Comparison of ENCODE assay signal across 8 cellular contexts in the genomic region with DNA sequence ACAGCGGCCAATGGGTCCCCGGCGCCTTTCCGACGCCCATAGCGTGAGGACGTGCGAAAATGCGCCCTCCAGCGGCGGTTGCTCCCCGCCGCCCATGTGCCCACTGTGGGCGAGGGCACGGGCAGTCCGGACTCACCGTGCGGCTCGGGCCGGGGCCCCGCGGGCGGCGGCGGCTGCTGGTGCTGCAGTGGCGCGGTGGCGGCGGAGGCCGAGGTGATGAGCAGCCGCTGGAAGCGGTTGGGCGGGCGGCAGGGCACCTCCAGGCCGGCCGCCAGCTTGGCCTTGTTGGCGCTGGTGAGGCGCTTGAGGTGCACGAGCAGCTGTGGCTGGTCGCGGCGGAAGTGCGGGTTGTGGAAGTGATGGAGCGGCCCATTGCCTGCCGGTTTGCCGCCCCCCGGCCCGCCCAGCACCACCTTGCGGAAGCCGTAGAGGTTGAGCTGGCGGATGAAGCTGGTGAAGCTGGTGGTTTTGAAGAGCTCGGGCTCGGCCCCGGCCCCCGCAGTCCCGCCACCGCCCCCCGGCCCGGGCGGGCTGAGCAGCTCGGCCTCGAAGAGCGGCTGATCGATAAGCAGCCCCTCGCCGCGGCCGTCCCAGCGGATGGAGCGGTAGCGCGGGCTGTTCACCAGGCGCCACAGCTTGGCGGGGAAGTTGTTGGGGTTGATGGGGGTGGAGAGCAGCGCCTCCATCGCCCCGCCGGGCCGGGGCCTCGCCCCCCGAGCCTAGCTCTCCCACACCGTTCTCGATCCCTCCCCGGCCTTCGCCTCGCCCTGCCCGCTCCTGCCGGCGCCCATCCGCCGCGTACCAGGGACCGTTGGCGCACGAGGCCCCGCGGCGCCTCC. TPM values are rescaled to one million over a fixed set of nuclear protein-coding genes. Genes with fewer than 3 reads are reported as not detected.
DNase-seq lines count a peak whose midpoint lies in the region; ATAC-seq and TF ChIP-seq lines count a peak whose summit lies in the region.

A gene with protein sequence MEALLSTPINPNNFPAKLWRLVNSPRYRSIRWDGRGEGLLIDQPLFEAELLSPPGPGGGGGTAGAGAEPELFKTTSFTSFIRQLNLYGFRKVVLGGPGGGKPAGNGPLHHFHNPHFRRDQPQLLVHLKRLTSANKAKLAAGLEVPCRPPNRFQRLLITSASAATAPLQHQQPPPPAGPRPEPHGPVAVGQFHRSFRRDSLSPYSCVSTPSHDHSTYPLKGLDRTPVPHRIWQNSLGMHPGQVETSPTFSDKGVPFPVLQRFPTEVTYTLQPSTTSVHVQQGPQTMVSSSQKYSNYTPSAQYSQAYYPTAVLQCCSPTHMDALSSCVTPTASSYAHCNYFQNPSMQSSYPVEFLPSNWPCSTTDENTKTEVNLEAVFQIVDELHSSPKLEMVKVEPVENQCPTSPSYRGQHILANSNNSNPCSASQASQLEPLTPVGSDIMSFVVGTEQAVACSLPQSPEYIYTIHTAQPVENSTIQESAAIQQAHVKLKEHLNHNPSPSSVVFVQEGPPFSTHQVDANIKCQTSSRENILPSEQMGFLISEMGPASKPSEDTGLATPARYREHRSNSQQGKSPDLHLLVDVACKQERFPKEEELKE (minus strand): TSS at position 820 of the 839 bp plus-strand sequence. CDS start 134 bp downstream, at position 686.

- H3K9me3 Mint-ChIP-seq in glutamatergic neuron (ENCODE audit: unreplicated experiment): peaks cover 3% of the 10 kb centered on the region

- H3K27me3 Mint-ChIP-seq in glutamatergic neuron (ENCODE audit: unreplicated experiment): no peaks in the 10 kb centered on the region

- peaks cover 7% of the 10 kb centered on the region for H3K36me3 Mint-ChIP-seq in glutamatergic neuron (ENCODE audit: unreplicated experiment)

- DNase-seq in activated CD8-positive, alpha-beta memory T cell treated with anti-CD3 and anti-CD28 coated beads, Interleukin-2, amount 50 U/mL, for 4 hours: peak; percentile 75
- DNase-seq in glutamatergic neuron (peak; percentile 49), NCI-H128 (lab: John Stamatoyannopoulos, UW; ENCODE audit: unreplicated experiment) (no peak), H4 (ENCODE audit: low spot score) (no peak), SIG-M5 treated with dmso at 0.1 percent for 504 hours (lab: John Stamatoyannopoulos, UW; ENCODE audit: unreplicated experiment) (no peak), NCI-H2029 treated with DMSO at 0.1 percent for 48 hours (lab: John Stamatoyannopoulos, UW) (no peak)
- peak; percentile 59 for DNase-seq in stimulated activated CD8-positive, alpha-beta memory T cell treated with anti-CD3 and anti-CD28 coated beads, Interleukin-12 subunit alpha, Interleukin-12 subunit beta, amount 100 ng/mL, for 4 hours (ENCODE audit: low read depth)

- peak; percentile 34 for TF ChIP-seq CTCF in glutamatergic neuron (IDR thresholded peaks at IDR 0.05; ENCODE audit: partially characterized antibody, unreplicated experiment)

- no peaks in the 10 kb centered on the region for H3K4me1 Mint-ChIP-seq in glutamatergic neuron (ENCODE audit: low read depth, unreplicated experiment)

- no peak within 1 kb of the TSS for H3K27ac Mint-ChIP-seq in glutamatergic neuron (ENCODE audit: unreplicated experiment)

- peak; percentile 47 for ATAC-seq in GM19328 (IDR thresholded peaks at IDR 0.05; ENCODE audit: unreplicated experiment)

- H3K4me3 Mint-ChIP-seq in glutamatergic neuron (ENCODE audit: unreplicated experiment): no peak within 1 kb of the TSS

RNA-seq across cellular contexts. Expression of the gene that starts here (rescaled TPM):
- 0.10 TPM for total RNA-seq in glutamatergic neuron (ENCODE audit: unreplicated experiment)
- total RNA-seq in H4 (2014; rRNA removed; shearing (Covaris generic)): not detected in 2 replicates

Comparison
In these comparisons a context has a peak if more than half of its experiments do, and no peak if none do; other contexts are left out.
1. Peak in DNase-seq in glutamatergic neuron; RNA of the gene not detected or under 1 TPM.
2. DNase-seq: peak in activated CD8-positive, alpha-beta memory T cell treated with anti-CD3 and anti-CD28 coated beads, Interleukin-2, amount 50 U/mL, for 4 hours (single experiment) and stimulated activated CD8-positive, alpha-beta memory T cell treated with anti-CD3 and anti-CD28 coated beads, Interleukin-12 subunit alpha, Interleukin-12 subunit beta, amount 100 ng/mL, for 4 hours (single experiment); none in NCI-H128 (single experiment), H4 (single experiment), SIG-M5 treated with dmso at 0.1 percent for 504 hours (single experiment) and NCI-H2029 treated with DMSO at 0.1 percent for 48 hours (single experiment).